In genomic region chr2:169573160-169573973, GRCh38 we compare ENCODE assay signal across 1 cellular context.
TF ChIP-seq lines count a peak whose summit lies in the region.

Gene FASTKD1, minus strand, starts transcription at chr2:169573865. Its CDS starts 1,836 bp downstream, at chr2:169572029.

TF ChIP-seq in H1, 55 proteins besides CTCF, POLR2A, EP300 and RAD21 (continued from another document):
- no peak for TF ChIP-seq EZH2 (IDR thresholded peaks at IDR 0.05; ENCODE audit: low read depth, low read length, severe bottlenecking)
- no peak for TF ChIP-seq SP1 (IDR thresholded peaks at IDR 0.05; ENCODE audit: low read depth, low read length)
